ENCODE assay signal across 9 cellular contexts in the genomic region with DNA sequence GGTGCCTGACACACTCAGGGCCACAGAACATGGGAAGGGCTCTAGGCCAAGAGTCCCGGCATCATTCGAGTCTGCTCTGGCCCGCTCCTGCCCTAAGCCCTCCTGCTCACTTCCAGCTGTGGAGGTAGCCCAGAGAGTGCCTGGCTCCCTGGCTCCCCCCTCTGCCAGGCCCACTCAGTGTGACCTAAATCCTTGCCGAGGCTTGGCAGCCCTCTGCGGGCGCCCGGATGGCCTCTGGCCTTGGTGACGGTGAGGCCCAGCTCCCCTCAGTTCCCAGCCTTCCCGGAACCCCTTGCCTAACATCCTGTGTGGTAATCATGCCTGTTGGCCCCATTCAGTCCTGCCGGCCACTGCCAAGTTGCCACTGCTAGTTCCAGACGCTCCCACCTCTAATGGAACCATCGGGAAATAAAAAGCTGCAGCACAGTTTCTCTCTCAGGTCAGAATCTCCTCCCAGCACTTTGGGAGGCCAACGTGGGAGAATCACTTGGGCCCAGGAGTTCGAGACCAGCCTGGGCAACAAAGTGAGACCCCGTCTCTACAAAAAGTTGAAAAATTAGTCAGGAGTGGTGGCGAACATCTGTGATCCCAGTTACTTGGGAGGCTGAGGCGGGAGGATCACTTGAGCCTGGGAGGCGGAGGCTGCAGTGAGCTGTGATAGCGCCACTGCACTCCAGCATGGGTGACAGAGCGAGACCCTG. TPM values are rescaled to one million over a fixed set of nuclear protein-coding genes. Genes with fewer than 3 reads are reported as not detected.
DNase-seq lines count a peak whose midpoint lies in the region; ATAC-seq and TF ChIP-seq lines count a peak whose summit lies in the region.
"Had no signal": no experiment of that assay in that cellular context is flagged by ENCODE, and none has a peak within 500 bp of the region (broad histone marks: within the 10 kb centered on the region; RNA-seq: fewer than 3 reads in every experiment).

No MANE protein-coding gene starts in this region.

- peak overlapping the region; percentile 97 for H3K27ac ChIP-seq in osteoblast (ENCODE audit: low read depth, low read length)

- no peaks in the 10 kb centered on the region for H3K9me3 ChIP-seq in osteoblast (ENCODE audit: low read depth, low read length)

- peak overlapping the region; percentile 76 for H3K4me2 ChIP-seq in osteoblast (ENCODE audit: insufficient read depth, low read length)

- TF ChIP-seq CTCF in BJ (IDR thresholded peaks at IDR 0.05; ENCODE audit: insufficient read depth, low read depth, low read length) = peak; percentile 12; the same call in 1 of the 2 replicates
- TF ChIP-seq CTCF in fibroblast of villous mesenchyme (IDR thresholded peaks at IDR 0.05; ENCODE audit: insufficient read depth, low read depth, low read length) = peak; percentile 18
- TF ChIP-seq CTCF in osteoblast (IDR thresholded peaks at IDR 0.05; ENCODE audit: extremely low read depth, low read depth, low read length) = peak; percentile 20

- no peak for DNase-seq in BJ (ENCODE audit: low read depth)
- peak; percentile 95 for DNase-seq in RPMI7951 (ENCODE audit: low read depth)
- peak; percentile 97 for DNase-seq in fibroblast of villous mesenchyme (ENCODE audit: low read depth)
- peak; percentile 97 for DNase-seq in osteoblast (ENCODE audit: insufficient read length, low spot score, missing footprints)
- DNase-seq in NCI-H2081 (lab: John Stamatoyannopoulos, UW) = no peak
- no peak for DNase-seq in NK-92 (lab: John Stamatoyannopoulos, UW; ENCODE audit: unreplicated experiment)
- DNase-seq: stimulated activated CD4-positive, alpha-beta T cell treated with anti-CD3 and anti-CD28 coated beads, Interleukin-15, amount 100 ng/mL, for 24 hours had no signal

- peak overlapping the region; percentile 67 for H2AFZ ChIP-seq in osteoblast (ENCODE audit: low read length)

- H3K4me1 ChIP-seq in osteoblast (ENCODE audit: insufficient read depth, low read length) = peaks cover 37% of the 10 kb centered on the region

- H3K4me3 ChIP-seq in BJ (ENCODE audit: low read depth, low read length) (no peak overlapping the region), fibroblast of villous mesenchyme (ENCODE audit: low read depth, low read length) (no peak overlapping the region), osteoblast (ENCODE audit: insufficient read depth, low read length) (no peak overlapping the region)

- POLR2A ChIA-PET in BJ (lab: Charles Lee) = interaction anchor here (0.5 kb wide), 1 partner anchor 104 kb away, joined by 3 read pairs; no protein-coding TSS in a partner anchor

- ATAC-seq in GM18867 (IDR thresholded peaks at IDR 0.05; ENCODE audit: unreplicated experiment) (no peak), GM21515 (IDR thresholded peaks at IDR 0.05; ENCODE audit: unreplicated experiment) (no peak)

- H4K20me1 ChIP-seq in osteoblast (ENCODE audit: insufficient read depth, low read length) = no peaks in the 10 kb centered on the region

- no peaks in the 10 kb centered on the region for H3K27me3 ChIP-seq in BJ (ENCODE audit: control insufficient read depth, insufficient read depth, low read length)
- no peaks in the 10 kb centered on the region for H3K27me3 ChIP-seq in osteoblast (ENCODE audit: insufficient read depth, low read length)

- CTCF ChIA-PET in BJ (lab: Yijun Ruan, JAX) = interaction anchor here (0.5 to 2.4 kb wide), 17 partner anchors 9 to 340 kb away, joined by 3 to 16 read pairs (median 4); a partner anchor contains a TSS

- no peaks in the 10 kb centered on the region for H3K36me3 ChIP-seq in BJ (ENCODE audit: control insufficient read depth, insufficient read depth, low read length)
- H3K36me3 ChIP-seq in osteoblast (ENCODE audit: insufficient read depth, low read length) = no peaks in the 10 kb centered on the region

- peaks cover 30% of the 10 kb centered on the region for H3K79me2 ChIP-seq in osteoblast (ENCODE audit: insufficient read depth, low read length)

RNA-seq across cellular contexts. Expression of a gene that starts 1.2 kb away (rescaled TPM):
- 12.0 and 16.6 TPM in 2 replicates for polyA plus RNA-seq in BJ (2011; rRNA removed)
- 13.7 and 15.1 TPM in 2 replicates for polyA minus RNA-seq in BJ (2011; rRNA and poly(A)+ RNA removed)
- total RNA-seq in RPMI7951 (2014; rRNA removed; shearing (Covaris generic)) = 8.4 and 10.2 TPM in 2 replicates
- total RNA-seq in fibroblast of villous mesenchyme (27.2 and 47.4 TPM in 2 replicates), osteoblast (45.1 and 51.4 TPM in 2 replicates)

RNA-seq across cellular contexts. Expression of a gene that starts 59.3 kb away (rescaled TPM):
- 15.1 and 19.8 TPM in 2 replicates for polyA plus RNA-seq in BJ (2011; rRNA removed)
- polyA minus RNA-seq in BJ (2011; rRNA and poly(A)+ RNA removed) = 13.8 and 22.4 TPM in 2 replicates
- 7.6 and 10.3 TPM in 2 replicates for total RNA-seq in RPMI7951 (2014; rRNA removed; shearing (Covaris generic))
- total RNA-seq in fibroblast of villous mesenchyme (20.7 and 48.6 TPM in 2 replicates), osteoblast (14.7 and 23.2 TPM in 2 replicates)

Comparison
In these comparisons a context has a peak if more than half of its experiments do, and no peak if none do; other contexts are left out.
1. DNase-seq: peak in RPMI7951 (single experiment), fibroblast of villous mesenchyme (single experiment) and osteoblast (single experiment); none in BJ (single experiment), NCI-H2081 (0 of 2) and NK-92 (single experiment).
2. Peak in every context shown above with its lines, with median percentiles within 50 percentile points of each other: CTCF ChIP-seq.